In genomic region chr7:134574322-134574721, GRCh38 we compare ENCODE assay signal across 26 cellular contexts. TPM values are rescaled to one million over a fixed set of nuclear protein-coding genes. Genes with fewer than 3 reads are reported as not detected.
"Had no signal": no experiment of that assay in that cellular context is flagged by ENCODE, and none has a peak within 500 bp of the region (broad histone marks: within the 10 kb centered on the region; RNA-seq: fewer than 3 reads in every experiment).

No MANE protein-coding gene starts in this region.

- DNase-seq: dermis blood vessel endothelial cell; dorsolateral prefrontal cortex; effector CD4-positive, alpha-beta T cell; effector memory CD4-positive, alpha-beta T cell; foreskin keratinocyte; heart left ventricle; hypothalamus; immature natural killer cell; islet precursor cell; kidney; kidney glomerular epithelial cell; left colon; left lung; left ventricle myocardium superior; lower lobe of right lung; mesenchymal stem cell; mucosa of descending colon; naive B cell had no signal

- ATAC-seq: gastroesophageal sphincter, heart left ventricle, left colon, left lung, left ventricle myocardium superior, lower lobe of right lung, mucosa of descending colon had no signal

- H3K4me2 ChIP-seq: hepatocyte had no signal

- H3K4me3 ChIP-seq: coronary artery, dorsolateral prefrontal cortex, esophagus muscularis mucosa, gastroesophageal sphincter, heart left ventricle, hepatocyte, left lung, lower lobe of right lung, mucosa of descending colon had no signal

- H3K27ac ChIP-seq: coronary artery, dorsolateral prefrontal cortex, esophagus muscularis mucosa, foreskin keratinocyte, gastroesophageal sphincter, heart left ventricle, hepatocyte, left lung, lower lobe of right lung had no signal

- H3K4me1 ChIP-seq: esophagus muscularis mucosa, foreskin keratinocyte, gastroesophageal sphincter, heart left ventricle, left lung, lower lobe of right lung had no signal

- FAIRE-seq: colon, endothelial cell of umbilical vein, frontal cortex, kidney had no signal

RNA-seq across cellular contexts. Expression of gene AKR1B15, which starts 25.4 kb away (rescaled TPM):
- polyA plus RNA-seq: endothelial cell of umbilical vein, fibroblast of lung, foreskin keratinocyte, heart left ventricle, immature natural killer cell had no signal

RNA-seq across cellular contexts. Expression of gene AKR1B10, which starts 47.0 kb away (rescaled TPM):
- polyA plus RNA-seq: endothelial cell of umbilical vein, immature natural killer cell had no signal
